10 cellular contexts compared by ENCODE assay signal in genomic region chr22:31637375-31637937, GRCh38. TPM values are rescaled to one million over a fixed set of nuclear protein-coding genes. Genes with fewer than 3 reads are reported as not detected.
DNase-seq lines count a peak whose midpoint lies in the region; ATAC-seq and TF ChIP-seq lines count a peak whose summit lies in the region.
"Had no signal": no experiment of that assay in that cellular context is flagged by ENCODE, and none has a peak within 500 bp of the region (broad histone marks: within the 10 kb centered on the region; RNA-seq: fewer than 3 reads in every experiment).

No MANE protein-coding gene starts in this region.

- H3K4me3 ChIP-seq in MM.1S (ENCODE audit: low read length): no peak overlapping the region
- H3K4me3 ChIP-seq: A549 had no signal

- peak; percentile 43 for ATAC-seq in HG03442 (IDR thresholded peaks at IDR 0.05; ENCODE audit: unreplicated experiment)
- peak; percentile 61 to 77 (median 68) for ATAC-seq in natural killer cell

- H3K4me3 Mint-ChIP-seq in activated CD4-positive, alpha-beta T cell treated with anti-CD3 and anti-CD28 coated beads, Interleukin-2, amount 10 ng/mL, durations not matched to agents 7 days and 5 days: no peak overlapping the region
- H3K4me3 Mint-ChIP-seq in natural killer cell: peak overlapping the region; percentile 76

- DNase-seq in activated CD4-positive, alpha-beta T cell treated with anti-CD3 and anti-CD28 coated beads, Interleukin-2, amount 10 ng/mL, durations not matched to agents 7 days and 5 days: no peak
- DNase-seq in activated CD4-positive, alpha-beta T cell treated with anti-CD3 and anti-CD28 coated beads for 1 hour: no peak
- DNase-seq in natural killer cell: peak; percentile 35
- DNase-seq in MM.1S: no peak
- no peak for DNase-seq in activated CD4-positive, alpha-beta T cell treated with anti-CD3 and anti-CD28 coated beads, Interleukin-2, amount 50 U/mL, for 48 hours
- no peak for DNase-seq in NCI-H128 (lab: John Stamatoyannopoulos, UW; ENCODE audit: unreplicated experiment)

- no peaks in the 10 kb centered on the region for H3K27me3 ChIP-seq in MM.1S (replicated peaks; ENCODE audit: insufficient read depth, low read length)

- no peak overlapping the region for H3K4me2 ChIP-seq in MM.1S (ENCODE audit: low read depth, low read length)
- H3K4me2 ChIP-seq: A549 had no signal

- H3K9me3 ChIP-seq in MM.1S (replicated peaks; ENCODE audit: insufficient read depth, low read length): no peaks in the 10 kb centered on the region
- H3K9me3 ChIP-seq: A549 had no signal

- peaks cover 64% of the 10 kb centered on the region for H3K79me2 ChIP-seq in MM.1S (ENCODE audit: low read length)

- H4K20me1 ChIP-seq in MM.1S (ENCODE audit: insufficient read depth, low read length): no peaks in the 10 kb centered on the region

- no peaks in the 10 kb centered on the region for H3K27me3 Mint-ChIP-seq in activated CD4-positive, alpha-beta T cell treated with anti-CD3 and anti-CD28 coated beads, Interleukin-2, amount 10 ng/mL, durations not matched to agents 7 days and 5 days
- no peaks in the 10 kb centered on the region for H3K27me3 Mint-ChIP-seq in natural killer cell (ENCODE audit: low read depth in 2 of 2)

- peak overlapping the region; percentile 54 for H3K27ac Mint-ChIP-seq in activated CD4-positive, alpha-beta T cell treated with anti-CD3 and anti-CD28 coated beads, Interleukin-2, amount 10 ng/mL, durations not matched to agents 7 days and 5 days
- peak overlapping the region; percentile 88 for H3K27ac Mint-ChIP-seq in natural killer cell

- POLR2A ChIA-PET in activated CD4-positive, alpha-beta T cell treated with anti-CD3 and anti-CD28 coated beads, Interleukin-2, amount 10 ng/mL, durations not matched to agents 7 days and 5 days (lab: Charles Lee): interaction anchor here (0.6 kb wide), 1 partner anchor 193 kb away, joined by 4 read pairs; no protein-coding TSS in a partner anchor

- no peak overlapping the region for H2AFZ ChIP-seq in MM.1S (ENCODE audit: low read length)

- H3K27ac ChIP-seq in angular gyrus (ENCODE audit: low read depth, low read length) (peak overlapping the region; percentile 70), MM.1S (ENCODE audit: low read length) (no peak overlapping the region)
- H3K27ac ChIP-seq: A549, VCaP had no signal

- no peaks in the 10 kb centered on the region for H3K4me1 ChIP-seq in MM.1S (ENCODE audit: low read length)
- H3K4me1 ChIP-seq: A549 had no signal

- H3K36me3 ChIP-seq in MM.1S (replicated peaks; ENCODE audit: insufficient read depth, low read length): 0 out of 2 replicates have a peak, but pooled peaks cover 2% of the 10 kb centered on the region

- H3K9me2 ChIP-seq in MM.1S (replicated peaks; ENCODE audit: insufficient read depth, low read length): no peaks in the 10 kb centered on the region

- H3K36me3 Mint-ChIP-seq in activated CD4-positive, alpha-beta T cell treated with anti-CD3 and anti-CD28 coated beads, Interleukin-2, amount 10 ng/mL, durations not matched to agents 7 days and 5 days (ENCODE audit: low read depth): peaks cover 9% of the 10 kb centered on the region
- no peaks in the 10 kb centered on the region for H3K36me3 Mint-ChIP-seq in natural killer cell

- no peaks in the 10 kb centered on the region for H3K9me3 Mint-ChIP-seq in activated CD4-positive, alpha-beta T cell treated with anti-CD3 and anti-CD28 coated beads, Interleukin-2, amount 10 ng/mL, durations not matched to agents 7 days and 5 days
- no peaks in the 10 kb centered on the region for H3K9me3 Mint-ChIP-seq in natural killer cell

- intact Hi-C loops in natural killer cell (cut with micrococcal nuclease): no loop called here

- peaks cover 3% of the 10 kb centered on the region; the same call in 1 of the 2 replicates for H3F3A ChIP-seq in MM.1S (ENCODE audit: insufficient read depth, low read length)

- CTCF ChIA-PET in activated CD4-positive, alpha-beta T cell treated with anti-CD3 and anti-CD28 coated beads, Interleukin-2, amount 10 ng/mL, durations not matched to agents 7 days and 5 days (lab: Charles Lee): interaction anchor here (0.6 to 1.3 kb wide), 3 partner anchors 28 to 341 kb away, joined by 3 to 4 read pairs (median 3); no protein-coding TSS in a partner anchor

- TF ChIP-seq CTCF in natural killer cell (IDR thresholded peaks at IDR 0.05) (no peak), MM.1S (IDR thresholded peaks at IDR 0.05; ENCODE audit: low read length) (no peak)

- peaks cover 42% of the 10 kb centered on the region for H3K4me1 Mint-ChIP-seq in activated CD4-positive, alpha-beta T cell treated with anti-CD3 and anti-CD28 coated beads, Interleukin-2, amount 10 ng/mL, durations not matched to agents 7 days and 5 days
- H3K4me1 Mint-ChIP-seq in natural killer cell: peaks cover 38 to 47% of the 10 kb centered on the region in 2 donors

- H3K9ac ChIP-seq in MM.1S (ENCODE audit: low read length): no peak overlapping the region

RNA-seq across cellular contexts. Expression of gene PISD, which starts 24.6 kb away (rescaled TPM):
- 10 to 100 TPM; 19.4 to 19.6 TPM for total RNA-seq in activated CD4-positive, alpha-beta T cell treated with anti-CD3 and anti-CD28 coated beads, Interleukin-2, amount 10 ng/mL, durations not matched to agents 7 days and 5 days
- total RNA-seq in natural killer cell: 10 to 100 TPM; 36.0 to 52.1 (median 47.8) TPM
